In genomic region chr1:244967159-244967558, GRCh38 we compare ENCODE assay signal across 18 cellular contexts.
DNase-seq lines count a peak whose midpoint lies in the region; ATAC-seq, FAIRE-seq and TF ChIP-seq lines count a peak whose summit lies in the region.
"Had no signal": no experiment of that assay in that cellular context is flagged by ENCODE, and none has a peak within 500 bp of the region (broad histone marks: within the 10 kb centered on the region; RNA-seq: fewer than 3 reads in every experiment).

No MANE protein-coding gene starts in this region.

- POLR2A ChIA-PET in K562 (lab: Yijun Ruan, JAX): interaction anchor here (0.8 kb wide), 1 partner anchor 10 kb away, joined by 3 read pairs; no protein-coding TSS in a partner anchor

- no peaks in the 10 kb centered on the region for H3K9me1 ChIP-seq in K562 (ENCODE audit: control insufficient read depth, insufficient read depth, low read length)

- H4K20me1 ChIP-seq in K562 (replicated peaks; ENCODE audit: control insufficient read depth, insufficient read depth, low read length): no peaks in the 10 kb centered on the region

- H3K79me2 ChIP-seq in K562 (ENCODE audit: control insufficient read depth, insufficient read depth, low read length): peaks cover 13% of the 10 kb centered on the region

- no peak for ATAC-seq in natural killer cell
- ATAC-seq in natural killer cell treated with Interleukin-12 subunit alpha and Interleukin-12 subunit beta and Interleukin-15 and Interleukin-18, amount 100 ng/mL, for 72 hours: no peak
- no peak for ATAC-seq in K562
- no peak for ATAC-seq in stimulated activated memory B cell treated with anti-CD40 and anti-IgM and Interleukin-4, amounts not matched to agents 10 μg/mL and 1 μg/mL and 100 μg/mL, for 72 hours
- ATAC-seq: HCT116 had no signal

- no peak for FAIRE-seq in K562 (lab: Jason Lieb, UNC)
- no peak for FAIRE-seq in urothelium cell line (lab: Jason Lieb, UNC)
- FAIRE-seq: G401.6, GM12892, H54 had no signal

- H3K36me3 Mint-ChIP-seq in natural killer cell (no peaks in the 10 kb centered on the region), neural crest cell (ENCODE audit: low read depth) (no peaks in the 10 kb centered on the region)
- no peaks in the 10 kb centered on the region for H3K36me3 Mint-ChIP-seq in natural killer cell treated with Interleukin-12 subunit alpha and Interleukin-12 subunit beta and Interleukin-15 and Interleukin-18, amount 100 ng/mL, for 72 hours
- H3K36me3 Mint-ChIP-seq in T-helper 2 cell treated with Interferon-gamma antibody and Interleukin-4, amounts not matched to agents 5 μg/mL and 100 μg/mL, for 36 hours (ENCODE audit: low read depth): peaks cover 1% of the 10 kb centered on the region
- no peaks in the 10 kb centered on the region for H3K36me3 Mint-ChIP-seq in stimulated activated memory B cell treated with anti-CD40 and anti-IgM and Interleukin-4, amounts not matched to agents 10 μg/mL and 1 μg/mL and 100 μg/mL, for 72 hours

- H3K27me3 ChIP-seq in K562 (ENCODE audit: control insufficient read depth in 2 of 2, insufficient read depth in 2 of 2, low read length in 2 of 2): no peaks in the 10 kb centered on the region

- no peak overlapping the region for H3K9ac ChIP-seq in K562 (ENCODE audit: insufficient read depth in 1 of 2, low read depth in 2 of 2, low read length in 2 of 2)

- H3K36me3 ChIP-seq in K562 (ENCODE audit: control insufficient read depth, insufficient read depth, low read length): no peaks in the 10 kb centered on the region

- in situ Hi-C loops in K562 (cut with MboI): loop anchor here (5.0 kb wide), 1 partner anchor 100 kb away; no protein-coding TSS in a partner anchor

- H3K27ac Mint-ChIP-seq in natural killer cell (no peak overlapping the region), neural crest cell (ENCODE audit: unreplicated experiment) (no peak overlapping the region)
- no peak overlapping the region for H3K27ac Mint-ChIP-seq in natural killer cell treated with Interleukin-12 subunit alpha and Interleukin-12 subunit beta and Interleukin-15 and Interleukin-18, amount 100 ng/mL, for 72 hours
- H3K27ac Mint-ChIP-seq in T-helper 2 cell treated with Interferon-gamma antibody and Interleukin-4, amounts not matched to agents 5 μg/mL and 100 μg/mL, for 36 hours: no peak overlapping the region
- no peak overlapping the region for H3K27ac Mint-ChIP-seq in stimulated activated memory B cell treated with anti-CD40 and anti-IgM and Interleukin-4, amounts not matched to agents 10 μg/mL and 1 μg/mL and 100 μg/mL, for 72 hours

- H3K9me3 Mint-ChIP-seq in natural killer cell (no peaks in the 10 kb centered on the region), neural crest cell (no peaks in the 10 kb centered on the region)
- no peaks in the 10 kb centered on the region for H3K9me3 Mint-ChIP-seq in natural killer cell treated with Interleukin-12 subunit alpha and Interleukin-12 subunit beta and Interleukin-15 and Interleukin-18, amount 100 ng/mL, for 72 hours
- no peaks in the 10 kb centered on the region for H3K9me3 Mint-ChIP-seq in T-helper 2 cell treated with Interferon-gamma antibody and Interleukin-4, amounts not matched to agents 5 μg/mL and 100 μg/mL, for 36 hours
- H3K9me3 Mint-ChIP-seq in stimulated activated memory B cell treated with anti-CD40 and anti-IgM and Interleukin-4, amounts not matched to agents 10 μg/mL and 1 μg/mL and 100 μg/mL, for 72 hours: no peaks in the 10 kb centered on the region
- H3K9me3 Mint-ChIP-seq: CD4-positive, alpha-beta T cell had no signal

- H3K4me1 Mint-ChIP-seq in natural killer cell (peaks cover 32 to 33% of the 10 kb centered on the region in 2 donors), neural crest cell (peaks cover 41% of the 10 kb centered on the region)
- peaks cover 20 to 36% of the 10 kb centered on the region in 2 donors for H3K4me1 Mint-ChIP-seq in natural killer cell treated with Interleukin-12 subunit alpha and Interleukin-12 subunit beta and Interleukin-15 and Interleukin-18, amount 100 ng/mL, for 72 hours (ENCODE audit: low read depth in 2 of 2)
- peaks cover 25% of the 10 kb centered on the region for H3K4me1 Mint-ChIP-seq in T-helper 2 cell treated with Interferon-gamma antibody and Interleukin-4, amounts not matched to agents 5 μg/mL and 100 μg/mL, for 36 hours (ENCODE audit: low read depth)
- peaks cover 9% of the 10 kb centered on the region for H3K4me1 Mint-ChIP-seq in stimulated activated memory B cell treated with anti-CD40 and anti-IgM and Interleukin-4, amounts not matched to agents 10 μg/mL and 1 μg/mL and 100 μg/mL, for 72 hours

- no peak for TF ChIP-seq POLR2A in K562 (conservative IDR thresholded peaks at IDR 0.05)

- no peak overlapping the region for H3K4me2 ChIP-seq in K562 (ENCODE audit: insufficient read depth, low read length)

- CTCF ChIA-PET in K562 (lab: Yijun Ruan, JAX; ENCODE audit: low intra/inter-chr PET ratio): no interaction called here

- H3K27me3 Mint-ChIP-seq in natural killer cell (ENCODE audit: low read depth in 2 of 2): no peaks in the 10 kb centered on the region
- no peaks in the 10 kb centered on the region for H3K27me3 Mint-ChIP-seq in natural killer cell treated with Interleukin-12 subunit alpha and Interleukin-12 subunit beta and Interleukin-15 and Interleukin-18, amount 100 ng/mL, for 72 hours
- no peaks in the 10 kb centered on the region for H3K27me3 Mint-ChIP-seq in neural crest cell (ENCODE audit: low read depth)
- H3K27me3 Mint-ChIP-seq in T-helper 2 cell treated with Interferon-gamma antibody and Interleukin-4, amounts not matched to agents 5 μg/mL and 100 μg/mL, for 36 hours (ENCODE audit: low read depth): no peaks in the 10 kb centered on the region
- no peaks in the 10 kb centered on the region for H3K27me3 Mint-ChIP-seq in stimulated activated memory B cell treated with anti-CD40 and anti-IgM and Interleukin-4, amounts not matched to agents 10 μg/mL and 1 μg/mL and 100 μg/mL, for 72 hours
- H3K27me3 Mint-ChIP-seq: B cell; CD4-positive, alpha-beta T cell had no signal

- no peak overlapping the region for H2AFZ ChIP-seq in K562 (ENCODE audit: low read depth, low read length)

- TF ChIP-seq CTCF in natural killer cell (IDR thresholded peaks at IDR 0.05) (no peak), K562 (IDR thresholded peaks at IDR 0.05 in 2 of 3, conservative IDR thresholded peaks at IDR 0.05 in 1 of 3; ENCODE audit: insufficient read depth in 2 of 3, low read depth in 1 of 3, low read length in 3 of 3) (no peak), neural crest cell (conservative IDR thresholded peaks at IDR 0.05) (no peak)

- TF ChIP-seq RAD21 in K562 (CRISPR knock-in tag; conservative IDR thresholded peaks at IDR 0.05 in 1 of 2, IDR thresholded peaks at IDR 0.05 in 1 of 2): no peak

- intact Hi-C loops in natural killer cell (cut with micrococcal nuclease) (no loop called here), K562 (cut with micrococcal nuclease) (no loop called here)

- no peak for TF ChIP-seq EP300 in K562 (IDR thresholded peaks at IDR 0.05; ENCODE audit: low read length)

- peak overlapping the region; percentile 25 for H3K4me3 Mint-ChIP-seq in natural killer cell
- H3K4me3 Mint-ChIP-seq in natural killer cell treated with Interleukin-12 subunit alpha and Interleukin-12 subunit beta and Interleukin-15 and Interleukin-18, amount 100 ng/mL, for 72 hours: no peak overlapping the region
- peak overlapping the region; percentile 74 for H3K4me3 Mint-ChIP-seq in neural crest cell
- no peak overlapping the region for H3K4me3 Mint-ChIP-seq in T-helper 2 cell treated with Interferon-gamma antibody and Interleukin-4, amounts not matched to agents 5 μg/mL and 100 μg/mL, for 36 hours
- no peak overlapping the region for H3K4me3 Mint-ChIP-seq in stimulated activated memory B cell treated with anti-CD40 and anti-IgM and Interleukin-4, amounts not matched to agents 10 μg/mL and 1 μg/mL and 100 μg/mL, for 72 hours
- H3K4me3 Mint-ChIP-seq: B cell; CD4-positive, alpha-beta T cell had no signal

- 86% methylated on average over 2 of the region's 2 CpGs for WGBS in K562 (ENCODE audit: insufficient coverage, low coverage, missing lambda C conversion rate)

- H3K9me3 ChIP-seq in K562 (replicated peaks; ENCODE audit: control insufficient read depth, insufficient read depth, low read depth, low read length): no peaks in the 10 kb centered on the region

- peaks cover 21% of the 10 kb centered on the region in 2 experiments for H3K4me1 ChIP-seq in K562 (replicated peaks in 1 of 2; ENCODE audit: control insufficient read depth in 2 of 2, insufficient read depth in 2 of 2, low read length in 2 of 2)

- no peak for DNase-seq in natural killer cell
- no peak for DNase-seq in natural killer cell treated with Interleukin-12 subunit alpha and Interleukin-12 subunit beta and Interleukin-15 and Interleukin-18, amount 100 ng/mL, for 72 hours (ENCODE audit: low spot score)
- DNase-seq in K562 (ENCODE audit: extremely low read depth in 1 of 4, low spot score in 3 of 4): no peak
- DNase-seq in neural crest cell (ENCODE audit: low read depth, low spot score): no peak
- no peak for DNase-seq in T-helper 2 cell treated with Interferon-gamma antibody and Interleukin-4, amounts not matched to agents 5 μg/mL and 100 μg/mL, for 36 hours (ENCODE audit: low spot score)
- no peak for DNase-seq in urothelium cell line (ENCODE audit: low spot score)
- DNase-seq: C1 segment of cervical spinal cord; CD4-positive, alpha-beta T cell; DMS153; DMS79 treated with DMSO at 0.1 percent for 48 hours; EL; KBM-7 had no signal

- H3K27ac ChIP-seq in K562 (ENCODE audit: extremely low read depth, low read depth, low read length): no peak overlapping the region

- no peak overlapping the region for H3K4me3 ChIP-seq in K562

- BruUV-seq in K562 (replicated peaks; lab: Mats Ljungman, UMichigan): no TSS peak

TF ChIP-seq in K562, 482 proteins besides CTCF, POLR2A, EP300 and RAD21 (continues in another document):
- TF ChIP-seq MAFK (IDR thresholded peaks at IDR 0.05; ENCODE audit: low read length) (peak; percentile 97), MAFG (tag; conservative IDR thresholded peaks at IDR 0.05) (peak; percentile 90)

Comparison
In these comparisons a context has a peak if more than half of its experiments do, and no peak if none do; other contexts are left out.
1. H3K4me3 Mint-ChIP-seq: peak in natural killer cell (single experiment) and neural crest cell (single experiment); none in natural killer cell treated with Interleukin-12 subunit alpha and Interleukin-12 subunit beta and Interleukin-15 and Interleukin-18, amount 100 ng/mL, for 72 hours (single experiment), T-helper 2 cell treated with Interferon-gamma antibody and Interleukin-4, amounts not matched to agents 5 μg/mL and 100 μg/mL, for 36 hours (single experiment) and stimulated activated memory B cell treated with anti-CD40 and anti-IgM and Interleukin-4, amounts not matched to agents 10 μg/mL and 1 μg/mL and 100 μg/mL, for 72 hours (single experiment).